1 cellular context compared by ENCODE assay signal in genomic region chr10:102743588-102744373, GRCh38.
TF ChIP-seq lines count a peak whose summit lies in the region.

Gene WBP1L, plus strand, starts transcription at chr10:102743948. Its CDS starts 106 bp downstream, at chr10:102744054.

TF ChIP-seq in K562, 482 proteins besides CTCF, POLR2A, EP300 and RAD21 (continued from another document and continues in another):
- TF ChIP-seq ZMIZ1 (IDR thresholded peaks at IDR 0.05; ENCODE audit: low read depth in 2 of 2, low read length in 2 of 2) (no peak), ARID3A (IDR thresholded peaks at IDR 0.05; ENCODE audit: borderline replicate concordance, low read depth, low read length) (peak; percentile 63; the same call in 1 of the 2 replicates), TFAP4 (CRISPR knock-in tag; IDR thresholded peaks at IDR 0.05; ENCODE audit: borderline replicate concordance) (peak; percentile 91), PRDM10 (IDR thresholded peaks at IDR 0.05; ENCODE audit: partially characterized antibody) (peak; percentile 10), MBD2 (IDR thresholded peaks at IDR 0.05; ENCODE audit: borderline replicate concordance, low read depth) (peak; percentile 91), SREBF2 (CRISPR knock-in tag; IDR thresholded peaks at IDR 0.05) (no peak), CXXC5 (CRISPR knock-in tag; IDR thresholded peaks at IDR 0.05) (peak; percentile 75), ETV6 (IDR thresholded peaks at IDR 0.05; ENCODE audit: borderline replicate concordance in 1 of 2, low read depth in 2 of 2, low read length in 1 of 2) (peak in 1 of 2 experiments; percentile 68; a peak in 3 of 4 replicates), ETV6 (CRISPR knock-in tag; IDR thresholded peaks at IDR 0.05; ENCODE audit: borderline replicate concordance) (no peak), NBN (IDR thresholded peaks at IDR 0.05; ENCODE audit: low read depth) (peak; percentile 30; the same call in 1 of the 2 replicates), SMARCA5 (IDR thresholded peaks at IDR 0.05) (peak; percentile 46; the same call in 1 of the 2 replicates), SMAD2 (IDR thresholded peaks at IDR 0.05; ENCODE audit: low read depth, low read length) (no peak), ZC3H4 (CRISPR knock-in tag; IDR thresholded peaks at IDR 0.05; ENCODE audit: borderline replicate concordance) (no peak), STAT5B (CRISPR knock-in tag; IDR thresholded peaks at IDR 0.05) (no peak), PBX2 (CRISPR knock-in tag; IDR thresholded peaks at IDR 0.05; ENCODE audit: low read depth) (peak; percentile 77), PBX2 (tag; conservative IDR thresholded peaks at IDR 0.05; ENCODE audit: low read depth) (peak; percentile 98), ZNF121 (CRISPR knock-in tag; conservative IDR thresholded peaks at IDR 0.05) (no peak), YY1 (IDR thresholded peaks at IDR 0.05; ENCODE audit: borderline replicate concordance in 1 of 3, control insufficient read depth in 1 of 3, extremely low read depth in 1 of 3, insufficient read depth in 3 of 3, insufficient read length in 1 of 3, insufficient replicate concordance in 2 of 3, low read depth in 1 of 3, low read length in 2 of 3) (peak; percentile 83 to 98 (median 97)), KDM2B (CRISPR knock-in tag; IDR thresholded peaks at IDR 0.05) (no peak), KLF13 (tag; IDR thresholded peaks at IDR 0.05; ENCODE audit: borderline replicate concordance, low read depth) (peak; percentile 96), ARHGAP35 (IDR thresholded peaks at IDR 0.05; ENCODE audit: partially characterized antibody) (no peak), ZBTB7A (IDR thresholded peaks at IDR 0.05; ENCODE audit: borderline replicate concordance, control insufficient read depth, low read depth, low read length) (peak; percentile 27; the same call in 1 of the 2 replicates), RBM25 (IDR thresholded peaks at IDR 0.05; ENCODE audit: low read depth, low read length, severe bottlenecking) (peak; percentile 73), POLR2AphosphoS2 (IDR thresholded peaks at IDR 0.05; ENCODE audit: low read length) (peak; percentile 82; the same call in 1 of the 2 replicates), SP1 (CRISPR knock-in tag; IDR thresholded peaks at IDR 0.05) (peak; percentile 95), KAT8 (IDR thresholded peaks at IDR 0.05; ENCODE audit: low read depth) (no peak), PHF8 (IDR thresholded peaks at IDR 0.05; ENCODE audit: borderline replicate concordance, low read length) (peak; percentile 71; the same call in 1 of the 2 replicates), L3MBTL2 (IDR thresholded peaks at IDR 0.05) (peak; percentile 70), ZBTB40 (IDR thresholded peaks at IDR 0.05) (peak; percentile 90), ZBTB40 (CRISPR knock-in tag; IDR thresholded peaks at IDR 0.05) (no peak), MNT (conservative IDR thresholded peaks at IDR 0.05) (peak; percentile 27 to 74; a peak in 3 of 4 replicates)
